Comparison of ENCODE assay signal across 18 cellular contexts in genomic region chr11:89707080-89707479, GRCh38. TPM values are rescaled to one million over a fixed set of nuclear protein-coding genes. Genes with fewer than 3 reads are reported as not detected.
"Had no signal": no experiment of that assay in that cellular context is flagged by ENCODE, and none has a peak within 500 bp of the region (broad histone marks: within the 10 kb centered on the region; RNA-seq: fewer than 3 reads in every experiment).

No MANE protein-coding gene starts in this region.

RNA-seq across cellular contexts. Expression of gene TRIM77, which starts 3.0 kb away (rescaled TPM):
- total RNA-seq: hepatocyte, kidney epithelial cell, left ventricle myocardium inferior, lower leg skin, lung, mesothelial cell of epicardium, mononuclear cell, natural killer cell, occipital lobe, osteocyte, posterior vena cava, psoas muscle, sigmoid colon, spleen, subcutaneous adipose tissue, suprapubic skin, thoracic aorta, upper lobe of right lung had no signal
